In genomic region chr16:23508589-23509440, GRCh38 we compare ENCODE assay signal across 5 cellular contexts. TPM values are rescaled to one million over a fixed set of nuclear protein-coding genes. Genes with fewer than 3 reads are reported as not detected.
DNase-seq lines count a peak whose midpoint lies in the region; ATAC-seq and TF ChIP-seq lines count a peak whose summit lies in the region.

No MANE protein-coding gene starts in this region.

- no peaks in the 10 kb centered on the region for H3K9me3 Mint-ChIP-seq in naive B cell

- no peaks in the 10 kb centered on the region for H3K27me3 Mint-ChIP-seq in naive B cell

- peak overlapping the region; percentile 64 for H3K4me3 ChIP-seq in LNCaP clone FGC (ENCODE audit: low read depth, low read length)

- no peak for DNase-seq in LNCaP clone FGC (ENCODE audit: low read depth)
- peak; percentile 52 for DNase-seq in astrocyte of the hippocampus (ENCODE audit: low read depth, low spot score)
- no peak for DNase-seq in naive B cell
- DNase-seq in germinal center (ENCODE audit: low spot score) = no peak
- DNase-seq in stimulated activated CD4-positive, alpha-beta T cell treated with anti-CD3 and anti-CD28 coated beads, Interleukin-4, amount 100 ng/mL, for 24 hours = no peak

- peaks cover 50 to 80% (median 60%) of the 10 kb centered on the region in 3 donors for H3K4me1 Mint-ChIP-seq in naive B cell

- H3K4me3 Mint-ChIP-seq in naive B cell = peak overlapping the region; percentile 89 to 99 (median 97)

- peak overlapping the region; percentile 90 to 98 (median 94) for H3K27ac Mint-ChIP-seq in naive B cell

- ATAC-seq in naive B cell (ENCODE audit: low read depth in 2 of 2) = no peak

- no peak for TF ChIP-seq CTCF in LNCaP clone FGC (IDR thresholded peaks at IDR 0.05; ENCODE audit: control insufficient read depth, extremely low read depth, insufficient read depth)

- H3K36me3 Mint-ChIP-seq in naive B cell = peaks cover 15 to 18% of the 10 kb centered on the region in 2 donors

RNA-seq across cellular contexts. Expression of gene GGA2, which starts 1.5 kb away (rescaled TPM):
- 100 to 1,000 TPM; 154 to 303 (median 222) TPM for polyA plus RNA-seq in naive B cell (ENCODE audit: low read depth in 6 of 6)

RNA-seq across cellular contexts. Expression of gene EARS2, which starts 48.3 kb away (rescaled TPM):
- polyA plus RNA-seq in naive B cell (ENCODE audit: low read depth in 6 of 6) = 10 to 100 TPM in 2 of 6 donors, 1 to 10 TPM in 4; 3.8 to 15.0 (median 8.2) TPM

RNA-seq across cellular contexts. Expression of gene UBFD1, which starts 48.7 kb away (rescaled TPM):
- polyA plus RNA-seq in naive B cell (ENCODE audit: low read depth in 6 of 6) = 10 to 100 TPM in 5 of 6 donors, 1 to 10 TPM in 1; 8.8 to 20.1 (median 12.7) TPM

RNA-seq across cellular contexts. Expression of gene COG7, which starts 55.8 kb away (rescaled TPM):
- polyA plus RNA-seq in naive B cell (ENCODE audit: low read depth in 6 of 6) = 10 to 100 TPM in 1 of 6 donors, 1 to 10 TPM in 5; 5.8 to 19.3 (median 8.8) TPM
